In genomic region chr7:56083150-56083785, GRCh38 we compare ENCODE assay signal across 10 cellular contexts. TPM values are rescaled to one million over a fixed set of nuclear protein-coding genes. Genes with fewer than 3 reads are reported as not detected.
DNase-seq lines count a peak whose midpoint lies in the region; TF ChIP-seq lines count a peak whose summit lies in the region.
"Had no signal": no experiment of that assay in that cellular context is flagged by ENCODE, and none has a peak within 500 bp of the region (broad histone marks: within the 10 kb centered on the region; RNA-seq: fewer than 3 reads in every experiment).

No MANE protein-coding gene starts in this region.

- DNase-seq in COR-L47 (lab: John Stamatoyannopoulos, UW) (peak; percentile 20), NCI-H2196 (lab: John Stamatoyannopoulos, UW; ENCODE audit: unreplicated experiment) (peak; percentile 79), dorsolateral prefrontal cortex (peak; percentile 54 to 80 (median 70)), osteoblast (ENCODE audit: insufficient read length, low spot score, missing footprints) (peak; percentile 30), DMS114 treated with DMSO at 0.1 percent for 48 hours (lab: John Stamatoyannopoulos, UW; ENCODE audit: unreplicated experiment) (no peak), GF-D8 (lab: John Stamatoyannopoulos, UW) (no peak), GM19238 (ENCODE audit: insufficient read length, low spot score) (no peak)
- DNase-seq in stimulated activated naive CD4-positive, alpha-beta T cell treated with Interleukin-2 at 50 U/mL for 16 hours (lab: John Stamatoyannopoulos, UW) = no peak
- DNase-seq: AML-193 had no signal

- H3K4me3 ChIP-seq in dorsolateral prefrontal cortex (no peak overlapping the region), osteoblast (ENCODE audit: insufficient read depth, low read length) (no peak overlapping the region)
- H3K4me3 ChIP-seq: hepatocyte had no signal

- H3K27me3 ChIP-seq in dorsolateral prefrontal cortex (no peaks in the 10 kb centered on the region), osteoblast (ENCODE audit: insufficient read depth, low read length) (no peaks in the 10 kb centered on the region)
- H3K27me3 ChIP-seq: hepatocyte had no signal

- no peak overlapping the region for H3K4me2 ChIP-seq in osteoblast (ENCODE audit: insufficient read depth, low read length)
- H3K4me2 ChIP-seq: hepatocyte had no signal

- peaks cover 12% of the 10 kb centered on the region for H3K4me1 ChIP-seq in osteoblast (ENCODE audit: insufficient read depth, low read length)

- H3K27ac ChIP-seq in dorsolateral prefrontal cortex (peak overlapping the region in 51 of 59 donors; percentile 2 to 91 (median 67)), osteoblast (ENCODE audit: low read depth, low read length) (no peak overlapping the region)
- H3K27ac ChIP-seq: hepatocyte had no signal

- H2AFZ ChIP-seq in osteoblast (ENCODE audit: low read length) = no peak overlapping the region
- H2AFZ ChIP-seq: hepatocyte had no signal

- intact Hi-C loops in dorsolateral prefrontal cortex (cut with DNase I) = no loop called here

- H4K20me1 ChIP-seq in osteoblast (ENCODE audit: insufficient read depth, low read length) = peaks cover 3% of the 10 kb centered on the region

- no peak for TF ChIP-seq CTCF in dorsolateral prefrontal cortex (IDR thresholded peaks at IDR 0.05 in 54 of 56, conservative IDR thresholded peaks at IDR 0.05 in 2 of 56; ENCODE audit: low read depth in 1 of 56, partially characterized antibody in 56 of 56)
- TF ChIP-seq CTCF in osteoblast (IDR thresholded peaks at IDR 0.05; ENCODE audit: extremely low read depth, low read depth, low read length) = no peak

- H3K79me2 ChIP-seq in osteoblast (ENCODE audit: insufficient read depth, low read length) = no peaks in the 10 kb centered on the region
- H3K79me2 ChIP-seq: hepatocyte had no signal

- H3K36me3 ChIP-seq in osteoblast (ENCODE audit: insufficient read depth, low read length) = peaks cover 16% of the 10 kb centered on the region

- no peaks in the 10 kb centered on the region for H3K9me3 ChIP-seq in osteoblast (ENCODE audit: low read depth, low read length)

RNA-seq across cellular contexts. Expression of gene PHKG1, which starts 9.5 kb away (rescaled TPM):
- total RNA-seq in dorsolateral prefrontal cortex (10 to 100 TPM in 100 of 120 experiments, 1 to 10 TPM in 20; 6.1 to 40.7 (median 15.2) TPM), osteoblast (1.8 and 2.1 TPM in 2 replicates)
- total RNA-seq: hepatocyte had no signal

RNA-seq across cellular contexts. Expression of gene SUMF2, which starts 19.2 kb away (rescaled TPM):
- total RNA-seq in dorsolateral prefrontal cortex (100 to 1,000 TPM in 4 of 120 experiments, 10 to 100 TPM in 116; 41.7 to 111 (median 75.6) TPM), osteoblast (230 and 231 TPM in 2 replicates)

RNA-seq across cellular contexts. Expression of gene CHCHD2, which starts 23.0 kb away (rescaled TPM):
- total RNA-seq in dorsolateral prefrontal cortex (100 to 1,000 TPM; 175 to 432 (median 281) TPM), osteoblast (183 and 202 TPM in 2 replicates)

RNA-seq across cellular contexts. Expression of gene CCT6A, which starts 31.7 kb away (rescaled TPM):
- total RNA-seq in dorsolateral prefrontal cortex (100 to 1,000 TPM in 2 of 120 experiments, 10 to 100 TPM in 118; 38.3 to 105 (median 76.0) TPM), osteoblast (130 and 141 TPM in 2 replicates)

RNA-seq across cellular contexts. Expression of gene PSPH, which starts 32.0 kb away (rescaled TPM):
- total RNA-seq in dorsolateral prefrontal cortex (10 to 100 TPM; 11.1 to 44.3 (median 20.0) TPM), osteoblast (45.4 and 49.9 TPM in 2 replicates)

Comparison
In these comparisons a context has a peak if more than half of its experiments do, and no peak if none do; other contexts are left out.
1. DNase-seq: peak in COR-L47 (single experiment), NCI-H2196 (single experiment), dorsolateral prefrontal cortex (10 of 10) and osteoblast (single experiment); none in DMS114 treated with DMSO at 0.1 percent for 48 hours (single experiment), GF-D8 (single experiment), stimulated activated naive CD4-positive, alpha-beta T cell treated with Interleukin-2 at 50 U/mL for 16 hours (single experiment) and GM19238 (single experiment).